ENCODE assay signal across 9 cellular contexts in genomic region chr13:78601886-78602560, GRCh38. TPM values are rescaled to one million over a fixed set of nuclear protein-coding genes. Genes with fewer than 3 reads are reported as not detected.
A peak's percentile ranks its signal among the peaks of the same experiment; 100 is the strongest.
DNase-seq lines count a peak whose midpoint lies in the region; ATAC-seq and TF ChIP-seq lines count a peak whose summit lies in the region.
"Had no signal": no experiment of that assay in that cellular context is flagged by ENCODE, and none has a peak within 500 bp of the region (broad histone marks: within the 10 kb centered on the region; RNA-seq: fewer than 3 reads in every experiment).

No MANE protein-coding gene starts in this region.

- H3K4me2 ChIP-seq in OCI-LY7 (ENCODE audit: low read length) (peak overlapping the region; percentile 81), hepatocyte (peak overlapping the region; percentile 96)

- peaks cover 90% of the 10 kb centered on the region for H3K27me3 Mint-ChIP-seq in activated T-cell treated with anti-CD3 and anti-CD28 coated beads, Interleukin-2, amount 50 U/mL, for 24 hours

- ATAC-seq in stimulated activated effector memory CD8-positive, alpha-beta T cell treated with anti-CD3 and anti-CD28 coated beads, Interleukin-12 subunit alpha, Interleukin-12 subunit beta, amount 100 ng/mL, for 72 hours, result no peak
- ATAC-seq in GM19351 (IDR thresholded peaks at IDR 0.05; ENCODE audit: unreplicated experiment), result no peak
- ATAC-seq in aorta (ENCODE audit: low FRiP score), result no peak

- H3K9me3 ChIP-seq in OCI-LY7 (ENCODE audit: low read length) (no peaks in the 10 kb centered on the region), hepatocyte (ENCODE audit: low read depth) (no peaks in the 10 kb centered on the region), aorta (ENCODE audit: control insufficient read depth, low read length) (no peaks in the 10 kb centered on the region)

- peaks cover 2% of the 10 kb centered on the region for H3K9me3 Mint-ChIP-seq in activated T-cell treated with anti-CD3 and anti-CD28 coated beads, Interleukin-2, amount 50 U/mL, for 24 hours
- H3K9me3 Mint-ChIP-seq in stimulated activated effector memory CD8-positive, alpha-beta T cell treated with anti-CD3 and anti-CD28 coated beads, Interleukin-12 subunit alpha, Interleukin-12 subunit beta, amount 100 ng/mL, for 72 hours, result no peaks in the 10 kb centered on the region

- 2% methylated on average over 58 of the region's 109 CpGs for WGBS in hepatocyte (ENCODE audit: low lambda C conversion rate, missing lambda C conversion rate)
- WGBS in aorta, 2 donors, result 3 to 4% methylated on average over 34 to 109 of the region's 109 CpGs

- H4K20me1 ChIP-seq in OCI-LY7 (ENCODE audit: insufficient read depth, low read length) (no peaks in the 10 kb centered on the region; the same call in 1 of the 2 replicates), hepatocyte (ENCODE audit: insufficient read depth, poor library complexity, severe bottlenecking) (no peaks in the 10 kb centered on the region)

- no TSS peak for BruUV-seq in OCI-LY7 (replicated peaks; lab: Mats Ljungman, UMichigan)

- H3K27me3 ChIP-seq in hepatocyte (peaks cover 95% of the 10 kb centered on the region), aorta (ENCODE audit: control insufficient read depth in 1 of 2, insufficient read depth in 2 of 2, low read length in 1 of 2) (peaks cover 0 to 3% of the 10 kb centered on the region in 2 donors)

- H3K27ac ChIP-seq in OCI-LY7 (ENCODE audit: low read depth, low read length, poor library complexity, severe bottlenecking) (no peak overlapping the region), hepatocyte (no peak overlapping the region), aorta (ENCODE audit: low read depth in 1 of 2, low read length in 2 of 2) (no peak overlapping the region)

- no peak for TF ChIP-seq CTCF in OCI-LY7 (conservative IDR thresholded peaks at IDR 0.05; ENCODE audit: low read length)
- no peak for TF ChIP-seq CTCF in hepatocyte (IDR thresholded peaks at IDR 0.05; ENCODE audit: poor library complexity)

- H3K4me3 Mint-ChIP-seq in activated T-cell treated with anti-CD3 and anti-CD28 coated beads, Interleukin-2, amount 50 U/mL, for 24 hours, result peak overlapping the region; percentile 73
- H3K4me3 Mint-ChIP-seq in stimulated activated effector memory CD8-positive, alpha-beta T cell treated with anti-CD3 and anti-CD28 coated beads, Interleukin-12 subunit alpha, Interleukin-12 subunit beta, amount 100 ng/mL, for 72 hours, result peak overlapping the region; percentile 86

- peak overlapping the region; percentile 85 for H3K27ac Mint-ChIP-seq in activated T-cell treated with anti-CD3 and anti-CD28 coated beads, Interleukin-2, amount 50 U/mL, for 24 hours
- peak overlapping the region; percentile 89 for H3K27ac Mint-ChIP-seq in stimulated activated effector memory CD8-positive, alpha-beta T cell treated with anti-CD3 and anti-CD28 coated beads, Interleukin-12 subunit alpha, Interleukin-12 subunit beta, amount 100 ng/mL, for 72 hours

- peak overlapping the region; percentile 79 for H3K4me3 ChIP-seq in OCI-LY7 (ENCODE audit: low read depth, low read length, poor library complexity, severe bottlenecking)
- H3K4me3 ChIP-seq in hepatocyte, result no peak overlapping the region
- no peak overlapping the region for H3K4me3 ChIP-seq in aorta (ENCODE audit: low read length in 2 of 2)

- H3K36me3 ChIP-seq in OCI-LY7 (ENCODE audit: insufficient read depth, low read length), result no peaks in the 10 kb centered on the region
- no peaks in the 10 kb centered on the region for H3K36me3 ChIP-seq in hepatocyte (replicated peaks; ENCODE audit: insufficient read depth, low read depth)
- H3K36me3 ChIP-seq in aorta (ENCODE audit: control insufficient read depth in 1 of 2, insufficient read depth in 2 of 2, low read length in 1 of 2), result no peaks in the 10 kb centered on the region

- H2AFZ ChIP-seq in OCI-LY7 (ENCODE audit: low read length), result peak overlapping the region; percentile 67; the same call in 1 of the 2 replicates
- H2AFZ ChIP-seq in hepatocyte, result peak overlapping the region; percentile 66

- H3K4me1 ChIP-seq in OCI-LY7 (ENCODE audit: insufficient read depth, low read length, poor library complexity, severe bottlenecking) (peaks cover 34% of the 10 kb centered on the region), hepatocyte (ENCODE audit: insufficient read depth) (peaks cover 11% of the 10 kb centered on the region), aorta (ENCODE audit: control insufficient read depth in 1 of 2, insufficient read depth in 2 of 2, low read length in 2 of 2) (no peaks in the 10 kb centered on the region)

- intact Hi-C loops in OCI-LY7 (cut with micrococcal nuclease; ENCODE audit: unreplicated experiment) (loop anchor here (5.0 kb wide), 1 partner anchor 55 kb away; the partner anchor contains the start of gene OBI1), aorta (cut with DNase I) (loop anchor here in 1 of 2 donors (10.0 kb wide), 1 partner anchor 53 kb away; the partner anchor contains the start of gene OBI1)

- H3K4me1 Mint-ChIP-seq in activated T-cell treated with anti-CD3 and anti-CD28 coated beads, Interleukin-2, amount 50 U/mL, for 24 hours (ENCODE audit: low read depth), result peaks cover 39% of the 10 kb centered on the region
- peaks cover 38% of the 10 kb centered on the region for H3K4me1 Mint-ChIP-seq in stimulated activated effector memory CD8-positive, alpha-beta T cell treated with anti-CD3 and anti-CD28 coated beads, Interleukin-12 subunit alpha, Interleukin-12 subunit beta, amount 100 ng/mL, for 72 hours

- POLR2A ChIA-PET in OCI-LY7 (lab: Charles Lee), result no interaction called here

- H3K79me2 ChIP-seq in OCI-LY7 (ENCODE audit: insufficient read depth, low read depth, low read length) (no peaks in the 10 kb centered on the region), hepatocyte (no peaks in the 10 kb centered on the region)

- CTCF ChIA-PET in OCI-LY7 (lab: Charles Lee; ENCODE audit: unreplicated experiment), result no interaction called here

- H3K9me2 ChIP-seq in OCI-LY7 (ENCODE audit: insufficient read depth, low read length), result no peaks in the 10 kb centered on the region
- H3K9me2 ChIP-seq in hepatocyte (replicated peaks; ENCODE audit: insufficient read depth), result no peaks in the 10 kb centered on the region

- no peak for DNase-seq in activated T-cell treated with anti-CD3 and anti-CD28 coated beads, Interleukin-2, amount 50 U/mL, for 24 hours
- DNase-seq in activated T-cell treated with anti-CD3 and anti-CD28 coated beads for 4 hours (no peak), OCI-LY7 (ENCODE audit: low spot score) (no peak), hepatocyte (ENCODE audit: low spot score) (no peak), aorta (no peak), NCI-H345 treated with DMSO at 0.1 percent for 48 hours (lab: John Stamatoyannopoulos, UW; ENCODE audit: unreplicated experiment) (no peak)
- DNase-seq in stimulated activated effector memory CD8-positive, alpha-beta T cell treated with anti-CD3 and anti-CD28 coated beads, Interleukin-12 subunit alpha, Interleukin-12 subunit beta, amount 100 ng/mL, for 72 hours (ENCODE audit: low spot score in 2 of 2), result no peak
- DNase-seq: NCI-H1930 had no signal

- H3K36me3 Mint-ChIP-seq in activated T-cell treated with anti-CD3 and anti-CD28 coated beads, Interleukin-2, amount 50 U/mL, for 24 hours (ENCODE audit: low read depth), result no peaks in the 10 kb centered on the region
- peaks cover 12% of the 10 kb centered on the region for H3K36me3 Mint-ChIP-seq in stimulated activated effector memory CD8-positive, alpha-beta T cell treated with anti-CD3 and anti-CD28 coated beads, Interleukin-12 subunit alpha, Interleukin-12 subunit beta, amount 100 ng/mL, for 72 hours

RNA-seq across cellular contexts. Expression of gene POU4F1, which starts 1.3 kb away (rescaled TPM):
- total RNA-seq in OCI-LY7 (2014; rRNA removed; shearing (Covaris generic)), result 6.9 and 7.3 TPM in 2 replicates
- 4.5 and 4.6 TPM in 2 replicates for total RNA-seq in OCI-LY7 (2022)
- total RNA-seq in hepatocyte, result 0.17 and 0.24 TPM in 2 replicates
- polyA plus RNA-seq in hepatocyte, result 0.16 TPM in 1 of 2 replicates, not detected in the other
- total RNA-seq in aorta, result under 1 TPM in 1 of 2 donors, not detected in 1; 0.45 TPM
- polyA plus RNA-seq in aorta, result 1 to 10 TPM in 1 of 2 donors, not detected in 1; 2.3 TPM

RNA-seq across cellular contexts. Expression of gene OBI1, which starts 56.9 kb away (rescaled TPM):
- total RNA-seq in OCI-LY7 (2014; rRNA removed; shearing (Covaris generic)), result 17.9 and 18.0 TPM in 2 replicates
- total RNA-seq in OCI-LY7 (2022) (17.0 and 18.3 TPM in 2 replicates), hepatocyte (14.3 and 17.6 TPM in 2 replicates), aorta (10 to 100 TPM in 1 of 2 donors, 1 to 10 TPM in 1; 7.9 to 10.7 TPM)
- polyA plus RNA-seq in hepatocyte (5.3 and 9.4 TPM in 2 replicates), aorta (1 to 10 TPM; 3.7 to 5.4 TPM)
